1 cellular context compared by ENCODE assay signal in the genomic region with DNA sequence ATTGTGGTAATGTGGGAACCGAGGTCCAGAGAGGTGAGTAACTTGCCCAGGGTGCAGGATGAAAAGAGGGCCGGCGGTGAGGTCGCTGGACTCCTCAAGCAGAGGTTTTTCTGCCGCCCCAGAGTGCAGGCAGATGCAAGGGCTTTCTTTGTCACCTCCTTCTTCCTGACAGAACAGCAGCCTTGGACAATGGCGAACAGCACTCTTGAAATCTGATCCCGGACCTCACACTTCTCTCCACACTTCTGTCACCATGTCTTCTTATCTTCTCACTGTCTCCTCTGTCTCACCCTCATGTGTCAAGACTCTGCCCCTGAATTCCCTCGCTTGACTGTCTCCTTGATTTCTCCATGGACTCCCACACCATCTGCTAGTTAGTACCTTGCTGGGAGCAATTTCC.
TF ChIP-seq lines count a peak whose summit lies in the region.

No MANE protein-coding gene starts in this region.

TF ChIP-seq in H1, 55 proteins besides CTCF, POLR2A, EP300 and RAD21:
- TF ChIP-seq SRF (IDR thresholded peaks at IDR 0.05; ENCODE audit: low read depth, low read length), result no peak
- TF ChIP-seq KDM4A (IDR thresholded peaks at IDR 0.05; ENCODE audit: low read depth, low read length, severe bottlenecking), result no peak
